In genomic region chr22:47344414-47344813, GRCh38 we compare ENCODE assay signal across 35 cellular contexts.
"Had no signal": no experiment of that assay in that cellular context is flagged by ENCODE, and none has a peak within 500 bp of the region (broad histone marks: within the 10 kb centered on the region; RNA-seq: fewer than 3 reads in every experiment).

No MANE protein-coding gene starts in this region.

- DNase-seq: activated B cell treated with CpG ODN at 0.5 μM for 24 hours; activated CD4-positive, alpha-beta memory T cell treated with anti-CD3 and anti-CD28 coated beads, Interleukin-2, amount 10 ng/mL, durations not matched to agents 7 days and 5 days; activated CD4-positive, alpha-beta T cell treated with anti-CD3 and anti-CD28 coated beads for 1 hour; activated CD4-positive, alpha-beta T cell treated with anti-CD3 and anti-CD28 coated beads for 36 hours; activated CD4-positive, alpha-beta T cell treated with anti-CD3 and anti-CD28 coated beads for 48 hours; activated CD4-positive, alpha-beta T cell treated with anti-CD3 and anti-CD28 coated beads, Interleukin-2, amount 10 ng/mL, durations not matched to agents 7 days and 5 days; activated CD4-positive, alpha-beta T cell treated with anti-CD3 and anti-CD28 coated beads, Interleukin-2, amount 50 U/mL, for 48 hours; activated CD8-positive, alpha-beta T cell treated with anti-CD3 and anti-CD28 coated beads, Interleukin-2, amount 10 ng/mL, durations not matched to agents 7 days and 5 days; activated effector memory CD4-positive, alpha-beta T cell treated with Interleukin-2 at 50 U/mL for 16 hours; activated gamma-delta T cell; activated naive CD4-positive, alpha-beta T cell treated with anti-CD3 and anti-CD28 coated beads, Interleukin-2, amount 10 ng/mL, durations not matched to agents 7 days and 5 days; activated naive CD4-positive, alpha-beta T cell treated with Interleukin-2 at 50 U/mL for 16 hours; activated naive CD8-positive, alpha-beta T cell treated with anti-CD3 and anti-CD28 coated beads, Interleukin-2, amount 10 ng/mL, durations not matched to agents 7 days and 5 days; activated naive CD8-positive, alpha-beta T cell treated with anti-CD3 and anti-CD28 coated beads, Interleukin-2, amount 50 U/mL, for 24 hours; activated T-cell treated with anti-CD3 and anti-CD28 coated beads, Interleukin-2, amount 50 U/mL, for 24 hours; activated T-cell treated with anti-CD3 and anti-CD28 coated beads, Interleukin-2, amount 50 U/mL, for 48 hours; amygdala; anterior cingulate cortex; caudate nucleus; cerebellar nuclear complex; SW 1271; T-helper 1 cell; T-helper 2 cell; T-helper 9 cell had no signal

- H3K4me3 Mint-ChIP-seq: activated B cell treated with CpG ODN at 0.5 μM for 24 hours; activated CD4-positive, alpha-beta memory T cell treated with anti-CD3 and anti-CD28 coated beads, Interleukin-2, amount 10 ng/mL, durations not matched to agents 7 days and 5 days; activated CD4-positive, alpha-beta T cell treated with anti-CD3 and anti-CD28 coated beads for 36 hours; activated CD4-positive, alpha-beta T cell treated with anti-CD3 and anti-CD28 coated beads, Interleukin-2, amount 10 ng/mL, durations not matched to agents 7 days and 5 days; activated CD8-positive, alpha-beta T cell treated with anti-CD3 and anti-CD28 coated beads, Interleukin-2, amount 10 ng/mL, durations not matched to agents 7 days and 5 days; activated naive CD4-positive, alpha-beta T cell treated with anti-CD3 and anti-CD28 coated beads, Interleukin-2, amount 10 ng/mL, durations not matched to agents 7 days and 5 days; activated naive CD4-positive, alpha-beta T cell treated with anti-CD3 and anti-CD28 coated beads, Interleukin-2, amount 50 U/mL, for 24 hours; activated naive CD8-positive, alpha-beta T cell; activated naive CD8-positive, alpha-beta T cell treated with anti-CD3 and anti-CD28 coated beads, Interleukin-2, amount 10 ng/mL, durations not matched to agents 7 days and 5 days; activated naive CD8-positive, alpha-beta T cell treated with anti-CD3 and anti-CD28 coated beads, Interleukin-2, amount 50 U/mL, for 24 hours; activated T-cell treated with anti-CD3 and anti-CD28 coated beads, Interleukin-2, amount 50 U/mL, for 24 hours; brain; central memory CD8-positive, alpha-beta T cell; T-helper 1 cell treated with Interleukin-12 subunit alpha and Interleukin-12 subunit beta and Interleukin-4 antibody, amounts not matched to agents 30 μg/mL and 1 μg/mL, for 36 hours; T-helper 2 cell treated with Interferon-gamma antibody and Interleukin-4, amounts not matched to agents 5 μg/mL and 100 μg/mL, for 36 hours had no signal

- H3K9me3 Mint-ChIP-seq: activated B cell treated with CpG ODN at 0.5 μM for 24 hours; activated CD4-positive, alpha-beta T cell treated with anti-CD3 and anti-CD28 coated beads, Interleukin-2, amount 10 ng/mL, durations not matched to agents 7 days and 5 days; activated naive CD4-positive, alpha-beta T cell treated with anti-CD3 and anti-CD28 coated beads, Interleukin-2, amount 50 U/mL, for 24 hours; activated naive CD8-positive, alpha-beta T cell treated with anti-CD3 and anti-CD28 coated beads, Interleukin-2, amount 50 U/mL, for 24 hours; activated T-cell treated with anti-CD3 and anti-CD28 coated beads, Interleukin-2, amount 50 U/mL, for 24 hours; activated T-helper 2 cell treated with anti-CD3 and anti-CD28 coated beads, Interferon-gamma antibody, Interleukin-2, Interleukin-4, amounts not matched to agents 10 μg/mL and 5 μg/mL and 100 μg/mL, durations not matched to agents 14 hours and 24 hours and 36 hours; central memory CD8-positive, alpha-beta T cell; T-helper 1 cell treated with Interleukin-12 subunit alpha and Interleukin-12 subunit beta and Interleukin-4 antibody, amounts not matched to agents 30 μg/mL and 1 μg/mL, for 36 hours had no signal

- H3K27ac ChIP-seq: ascending aorta, cardiac muscle cell, VCaP had no signal

- H3K4me3 ChIP-seq: ascending aorta, cardiac muscle cell had no signal

- H3K27ac Mint-ChIP-seq: activated B cell treated with CpG ODN at 0.5 μM for 24 hours; activated CD4-positive, alpha-beta memory T cell treated with anti-CD3 and anti-CD28 coated beads, Interleukin-2, amount 10 ng/mL, durations not matched to agents 7 days and 5 days; activated CD4-positive, alpha-beta T cell treated with anti-CD3 and anti-CD28 coated beads for 36 hours; activated CD4-positive, alpha-beta T cell treated with anti-CD3 and anti-CD28 coated beads, Interleukin-2, amount 10 ng/mL, durations not matched to agents 7 days and 5 days; activated CD8-positive, alpha-beta T cell treated with anti-CD3 and anti-CD28 coated beads, Interleukin-2, amount 10 ng/mL, durations not matched to agents 7 days and 5 days; activated naive CD4-positive, alpha-beta T cell treated with anti-CD3 and anti-CD28 coated beads, Interleukin-2, amount 10 ng/mL, durations not matched to agents 7 days and 5 days; activated naive CD4-positive, alpha-beta T cell treated with anti-CD3 and anti-CD28 coated beads, Interleukin-2, amount 50 U/mL, for 24 hours; activated naive CD8-positive, alpha-beta T cell; activated naive CD8-positive, alpha-beta T cell treated with anti-CD3 and anti-CD28 coated beads, Interleukin-2, amount 10 ng/mL, durations not matched to agents 7 days and 5 days; activated naive CD8-positive, alpha-beta T cell treated with anti-CD3 and anti-CD28 coated beads, Interleukin-2, amount 50 U/mL, for 24 hours; activated T-cell treated with anti-CD3 and anti-CD28 coated beads, Interleukin-2, amount 50 U/mL, for 24 hours; activated T-helper 2 cell treated with anti-CD3 and anti-CD28 coated beads, Interferon-gamma antibody, Interleukin-2, Interleukin-4, amounts not matched to agents 10 μg/mL and 5 μg/mL and 100 μg/mL, durations not matched to agents 14 hours and 24 hours and 36 hours; brain; T-helper 1 cell treated with Interleukin-12 subunit alpha and Interleukin-12 subunit beta and Interleukin-4 antibody, amounts not matched to agents 30 μg/mL and 1 μg/mL, for 36 hours; T-helper 2 cell treated with Interferon-gamma antibody and Interleukin-4, amounts not matched to agents 5 μg/mL and 100 μg/mL, for 36 hours had no signal

- H3K4me1 Mint-ChIP-seq: activated B cell treated with CpG ODN at 0.5 μM for 24 hours; activated CD4-positive, alpha-beta memory T cell treated with anti-CD3 and anti-CD28 coated beads, Interleukin-2, amount 10 ng/mL, durations not matched to agents 7 days and 5 days; activated CD4-positive, alpha-beta T cell treated with anti-CD3 and anti-CD28 coated beads for 36 hours; activated CD4-positive, alpha-beta T cell treated with anti-CD3 and anti-CD28 coated beads, Interleukin-2, amount 10 ng/mL, durations not matched to agents 7 days and 5 days; activated naive CD4-positive, alpha-beta T cell treated with anti-CD3 and anti-CD28 coated beads, Interleukin-2, amount 10 ng/mL, durations not matched to agents 7 days and 5 days; activated naive CD4-positive, alpha-beta T cell treated with anti-CD3 and anti-CD28 coated beads, Interleukin-2, amount 50 U/mL, for 24 hours; activated naive CD8-positive, alpha-beta T cell treated with anti-CD3 and anti-CD28 coated beads, Interleukin-2, amount 10 ng/mL, durations not matched to agents 7 days and 5 days; activated naive CD8-positive, alpha-beta T cell treated with anti-CD3 and anti-CD28 coated beads, Interleukin-2, amount 50 U/mL, for 24 hours; brain; central memory CD8-positive, alpha-beta T cell had no signal

- ATAC-seq: activated CD4-positive, alpha-beta T cell treated with anti-CD3 and anti-CD28 coated beads for 36 hours; activated CD4-positive, CD25-positive, alpha-beta regulatory T cell treated with anti-CD3 and anti-CD28 coated beads, Interleukin-2, amount 50 U/mL, for 24 hours; activated CD8-positive, alpha-beta T cell treated with anti-CD3 and anti-CD28 coated beads, Interleukin-2, amount 10 ng/mL, durations not matched to agents 7 days and 5 days; activated naive CD8-positive, alpha-beta T cell treated with anti-CD3 and anti-CD28 coated beads, Interleukin-2, amount 50 U/mL, for 24 hours had no signal

- H3K36me3 Mint-ChIP-seq: activated naive CD4-positive, alpha-beta T cell treated with anti-CD3 and anti-CD28 coated beads, Interleukin-2, amount 10 ng/mL, durations not matched to agents 7 days and 5 days; activated naive CD4-positive, alpha-beta T cell treated with anti-CD3 and anti-CD28 coated beads, Interleukin-2, amount 50 U/mL, for 24 hours; activated naive CD8-positive, alpha-beta T cell; activated naive CD8-positive, alpha-beta T cell treated with anti-CD3 and anti-CD28 coated beads, Interleukin-2, amount 10 ng/mL, durations not matched to agents 7 days and 5 days; brain had no signal

- H3K27me3 Mint-ChIP-seq: activated CD4-positive, alpha-beta memory T cell treated with anti-CD3 and anti-CD28 coated beads, Interleukin-2, amount 10 ng/mL, durations not matched to agents 7 days and 5 days had no signal
